9 cellular contexts compared by ENCODE assay signal in genomic region chr9:91659529-91660294, GRCh38.
DNase-seq lines count a peak whose midpoint lies in the region; TF ChIP-seq lines count a peak whose summit lies in the region.
"Had no signal": no experiment of that assay in that cellular context is flagged by ENCODE, and none has a peak within 500 bp of the region (broad histone marks: within the 10 kb centered on the region; RNA-seq: fewer than 3 reads in every experiment).

No MANE protein-coding gene starts in this region.

- WGBS in lower leg skin, 2 donors: 70 to 77% methylated on average over 4 of the region's 4 CpGs

- TF ChIP-seq POLR2A in lower leg skin (IDR thresholded peaks at IDR 0.05): no peak

- H3F3A ChIP-seq in neural cell (ENCODE audit: insufficient read depth, low read length, poor library complexity, severe bottlenecking): no peaks in the 10 kb centered on the region

- no peaks in the 10 kb centered on the region for H3K9me3 ChIP-seq in neural cell (ENCODE audit: low read length)

- H3K4me3 ChIP-seq in LNCaP clone FGC (ENCODE audit: low read depth, low read length): no peak overlapping the region
- no peak overlapping the region for H3K4me3 ChIP-seq in cardiac fibroblast (replicated peaks in 1 of 2; ENCODE audit: low read depth in 2 of 2, low read length in 2 of 2)
- H3K4me3 ChIP-seq in neural cell (ENCODE audit: low read length): no peak overlapping the region
- no peak overlapping the region for H3K4me3 ChIP-seq in lower leg skin (ENCODE audit: low read depth, poor library complexity, severe bottlenecking)

- no peaks in the 10 kb centered on the region for H3K9me2 ChIP-seq in neural cell (ENCODE audit: insufficient read depth, low read length)

- H3K79me2 ChIP-seq in neural cell (replicated peaks; ENCODE audit: insufficient read depth, low read length): no peaks in the 10 kb centered on the region

- no peaks in the 10 kb centered on the region for H3K27me3 ChIP-seq in neural cell (ENCODE audit: insufficient read depth, low read depth, low read length)

- no peaks in the 10 kb centered on the region for H4K20me1 ChIP-seq in neural cell (ENCODE audit: insufficient read depth)

- no peak for TF ChIP-seq EP300 in neural cell (conservative IDR thresholded peaks at IDR 0.05; ENCODE audit: poor library complexity, severe bottlenecking)

- H3K36me3 ChIP-seq in neural cell (ENCODE audit: insufficient read depth, low read length): no peaks in the 10 kb centered on the region

- intact Hi-C loops in lower leg skin (cut with DNase I; ENCODE audit: low total_unique reads): no loop called here

- H2AFZ ChIP-seq in neural cell (ENCODE audit: low read depth, low read length): no peak overlapping the region

- TF ChIP-seq RAD21 in neural cell (conservative IDR thresholded peaks at IDR 0.05): no peak

- H3K9ac ChIP-seq in neural cell (ENCODE audit: low read length): no peak overlapping the region

- DNase-seq in GM03348 (ENCODE audit: low spot score): peak; percentile 56
- peak; percentile 61 for DNase-seq in LNCaP clone FGC (ENCODE audit: low read depth)
- peak in 1 of 2 donors; percentile 47 for DNase-seq in cardiac fibroblast (ENCODE audit: low read depth in 2 of 2)
- no peak for DNase-seq in NCI-H510A (lab: John Stamatoyannopoulos, UW)
- no peak for DNase-seq in pons (ENCODE audit: low spot score)
- no peak for DNase-seq in lower leg skin (ENCODE audit: low spot score in 2 of 2)
- no peak for DNase-seq in OCI-M2 (lab: John Stamatoyannopoulos, UW; ENCODE audit: unreplicated experiment)
- DNase-seq: effector memory CD4-positive, alpha-beta T cell had no signal

- H3K4me2 ChIP-seq in neural cell (ENCODE audit: low read length): no peak overlapping the region

- peak; percentile 73 for TF ChIP-seq CTCF in LNCaP clone FGC (IDR thresholded peaks at IDR 0.05; ENCODE audit: control insufficient read depth, extremely low read depth, insufficient read depth)
- TF ChIP-seq CTCF in cardiac fibroblast (IDR thresholded peaks at IDR 0.05; ENCODE audit: low read depth, low read length): peak; percentile 39
- TF ChIP-seq CTCF in neural cell (IDR thresholded peaks at IDR 0.05; ENCODE audit: poor library complexity, severe bottlenecking): peak; percentile 22
- TF ChIP-seq CTCF in lower leg skin (IDR thresholded peaks at IDR 0.05): no peak

- H3K27ac ChIP-seq in neural cell (ENCODE audit: low read length): no peak overlapping the region

TF ChIP-seq in neural cell, 6 proteins besides CTCF, POLR2A, EP300 and RAD21:
- TF ChIP-seq SMC3 (conservative IDR thresholded peaks at IDR 0.05; ENCODE audit: poor library complexity) (no peak), MXI1 (conservative IDR thresholded peaks at IDR 0.05; ENCODE audit: poor library complexity, severe bottlenecking) (no peak), POLR2AphosphoS5 (IDR thresholded peaks at IDR 0.05) (no peak), EZH2 (IDR thresholded peaks at IDR 0.05; ENCODE audit: borderline replicate concordance, insufficient read depth, low read length, poor library complexity, severe bottlenecking) (no peak), TAF1 (IDR thresholded peaks at IDR 0.05; ENCODE audit: low read depth) (no peak), REST (IDR thresholded peaks at IDR 0.05; ENCODE audit: borderline replicate concordance) (no peak)

Comparison
In these comparisons a context has a peak if more than half of its experiments do, and no peak if none do; other contexts are left out.
1. DNase-seq: peak in GM03348 (single experiment) and LNCaP clone FGC (single experiment); none in NCI-H510A (single experiment), pons (single experiment), lower leg skin (0 of 2) and OCI-M2 (single experiment).
2. CTCF ChIP-seq: peak in LNCaP clone FGC (single experiment), cardiac fibroblast (single experiment) and neural cell (single experiment); none in lower leg skin (0 of 3).